Comparison of ENCODE assay signal across 8 cellular contexts in the genomic region with DNA sequence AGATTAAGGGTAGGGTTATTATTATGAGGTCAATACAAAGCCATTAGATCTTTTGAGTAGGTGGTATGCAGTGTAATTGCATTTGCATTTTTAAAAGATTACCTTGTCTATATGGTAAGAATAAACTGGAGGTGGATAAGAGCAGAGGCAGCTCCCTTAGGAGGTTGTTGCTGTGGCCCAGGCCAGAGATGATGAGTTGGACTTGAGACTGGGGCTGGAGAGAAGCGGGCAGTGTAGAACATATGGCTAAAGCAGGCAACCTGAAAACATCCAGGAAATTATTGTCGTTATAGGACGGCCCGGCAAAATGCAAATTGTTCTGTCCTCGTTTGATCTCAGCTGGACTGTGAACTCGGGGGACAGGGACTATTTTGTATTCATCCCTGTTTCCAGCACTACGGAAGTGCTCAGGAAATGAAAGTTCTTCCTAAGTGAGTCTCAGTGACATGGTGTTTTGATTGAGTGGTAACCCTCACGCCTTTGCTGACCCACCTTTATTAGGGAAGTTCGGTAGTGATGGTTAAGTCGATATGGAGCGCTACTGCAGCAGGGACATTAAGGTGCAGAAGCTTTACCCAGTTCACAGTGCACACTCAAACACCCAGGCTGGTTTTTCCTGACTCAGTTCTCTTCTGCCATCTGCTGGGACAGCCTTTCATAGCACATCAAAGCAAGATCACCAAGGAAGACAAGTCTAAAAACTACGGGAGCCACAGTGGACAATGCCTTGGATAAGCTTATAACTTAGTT. TPM values are rescaled to one million over a fixed set of nuclear protein-coding genes. Genes with fewer than 3 reads are reported as not detected.
DNase-seq lines count a peak whose midpoint lies in the region; ATAC-seq and TF ChIP-seq lines count a peak whose summit lies in the region.

No MANE protein-coding gene starts in this region.

- H3K27me3 Mint-ChIP-seq in activated B cell treated with CpG ODN at 0.5 μM for 24 hours, result peaks cover 20% of the 10 kb centered on the region
- peaks cover 23 to 34% of the 10 kb centered on the region in 2 donors for H3K27me3 Mint-ChIP-seq in effector memory CD8-positive, alpha-beta T cell

- H2BK120ac ChIP-seq in mesendoderm (ENCODE audit: low read depth, low read length), result no peak overlapping the region

- no peak overlapping the region for H3K23ac ChIP-seq in mesendoderm (ENCODE audit: low read length)

- no peaks in the 10 kb centered on the region for H3K9me3 Mint-ChIP-seq in activated B cell treated with CpG ODN at 0.5 μM for 24 hours
- no peaks in the 10 kb centered on the region for H3K9me3 Mint-ChIP-seq in effector memory CD8-positive, alpha-beta T cell

- H3K4ac ChIP-seq in mesendoderm (ENCODE audit: low read depth, low read length), result no peak overlapping the region

- H3K4me1 Mint-ChIP-seq in activated B cell treated with CpG ODN at 0.5 μM for 24 hours, result peaks cover 17% of the 10 kb centered on the region
- peaks cover 10 to 19% of the 10 kb centered on the region in 2 donors for H3K4me1 Mint-ChIP-seq in effector memory CD8-positive, alpha-beta T cell (ENCODE audit: low read depth in 2 of 2)

- H3K56ac ChIP-seq in mesendoderm (ENCODE audit: low read length), result no peak overlapping the region

- H3K4me1 ChIP-seq in mesendoderm (ENCODE audit: control insufficient read depth, low read depth, low read length) (no peaks in the 10 kb centered on the region), stomach (peaks cover 0 to 8% (median 4%) of the 10 kb centered on the region in 4 donors)

- no peak overlapping the region for H3K4me2 ChIP-seq in mesendoderm (ENCODE audit: low read length)

- H2AK5ac ChIP-seq in mesendoderm (ENCODE audit: low read length), result no peak overlapping the region

- TF ChIP-seq EP300 in stomach (IDR thresholded peaks at IDR 0.05), result no peak

- intact Hi-C loops in activated B cell treated with CpG ODN at 0.5 μM for 24 hours (cut with micrococcal nuclease), result loop anchor here (1.0 kb wide), 2 partner anchors 93 to 729 kb away; no protein-coding TSS in a partner anchor
- intact Hi-C loops in stomach (cut with DNase I; ENCODE audit: low total_unique reads), result loop anchor here (5.0 kb wide), 1 partner anchor 92 kb away; no protein-coding TSS in a partner anchor

- TF ChIP-seq POLR2A in stomach (IDR thresholded peaks at IDR 0.05), result no peak

- no peaks in the 10 kb centered on the region for H3K36me3 Mint-ChIP-seq in activated B cell treated with CpG ODN at 0.5 μM for 24 hours (ENCODE audit: low read depth)
- no peaks in the 10 kb centered on the region for H3K36me3 Mint-ChIP-seq in effector memory CD8-positive, alpha-beta T cell (ENCODE audit: insufficient read depth)

- H3K4me3 Mint-ChIP-seq in activated B cell treated with CpG ODN at 0.5 μM for 24 hours, result no peak overlapping the region
- H3K4me3 Mint-ChIP-seq in effector memory CD8-positive, alpha-beta T cell, result no peak overlapping the region

- no peaks in the 10 kb centered on the region for H3K36me3 ChIP-seq in mesendoderm (ENCODE audit: control insufficient read depth, insufficient read depth, low read length)
- no peaks in the 10 kb centered on the region for H3K36me3 ChIP-seq in stomach

- H3K27ac ChIP-seq in mesendoderm (ENCODE audit: low read depth, low read length) (no peak overlapping the region), stomach (no peak overlapping the region)

- no peak overlapping the region for H3K18ac ChIP-seq in mesendoderm (ENCODE audit: low read length)

- peak; percentile 27 for DNase-seq in AG09309 (ENCODE audit: low read depth)
- peak; percentile 62 for DNase-seq in NCI-H2227 (lab: John Stamatoyannopoulos, UW; ENCODE audit: unreplicated experiment)
- DNase-seq in activated B cell treated with CpG ODN at 0.5 μM for 24 hours, result no peak
- DNase-seq in effector memory CD8-positive, alpha-beta T cell, result peak; percentile 20 to 53 (median 33)
- DNase-seq in mesendoderm, result peak; percentile 68
- DNase-seq in stomach, result peak; percentile 59

- peak; percentile 76 for TF ChIP-seq CTCF in AG09309 (IDR thresholded peaks at IDR 0.05; ENCODE audit: control insufficient read depth, insufficient read depth, low read depth, low read length, missing control alignments)
- TF ChIP-seq CTCF in activated B cell treated with CpG ODN at 0.5 μM for 24 hours (IDR thresholded peaks at IDR 0.05), result no peak
- peak in 4 of 7 experiments; percentile 39 to 66 (median 46) for TF ChIP-seq CTCF in stomach (IDR thresholded peaks at IDR 0.05)

- H3K79me2 ChIP-seq in mesendoderm (ENCODE audit: control insufficient read depth, insufficient read depth, low read length), result no peaks in the 10 kb centered on the region

- H3K27me3 ChIP-seq in mesendoderm (ENCODE audit: insufficient read depth, low read length, poor library complexity), result no peaks in the 10 kb centered on the region
- H3K27me3 ChIP-seq in stomach, result peaks cover 0 to 27% (median 0%) of the 10 kb centered on the region in 3 donors

- WGBS in mesendoderm (ENCODE audit: extremely low coverage, insufficient coverage, low lambda C conversion rate), result no CpG with 5 or more reads among the region's 12 CpGs
- WGBS in stomach, 5 donors, result 23 to 28% (median 27%) methylated on average over 12 of the region's 12 CpGs

- no peak overlapping the region for H3K9ac ChIP-seq in mesendoderm (ENCODE audit: low read length)

- CTCF ChIA-PET in activated B cell treated with CpG ODN at 0.5 μM for 24 hours (lab: Charles Lee), result interaction anchor here (1.2 to 3.2 kb wide), 3 partner anchors 93 to 118 kb away, joined by 3 to 33 read pairs (median 8); a partner anchor contains a TSS

- no peak overlapping the region for H2BK5ac ChIP-seq in mesendoderm (ENCODE audit: low read length)

- H3K27ac Mint-ChIP-seq in activated B cell treated with CpG ODN at 0.5 μM for 24 hours, result no peak overlapping the region
- H3K27ac Mint-ChIP-seq in effector memory CD8-positive, alpha-beta T cell, result no peak overlapping the region

- no peak overlapping the region for H2BK15ac ChIP-seq in mesendoderm (replicated peaks; ENCODE audit: low read depth)

- no peak overlapping the region for H4K8ac ChIP-seq in mesendoderm (ENCODE audit: low read depth, low read length)

- POLR2A ChIA-PET in activated B cell treated with CpG ODN at 0.5 μM for 24 hours (lab: Charles Lee), result no interaction called here

- H3K9me3 ChIP-seq in stomach, result no peaks in the 10 kb centered on the region

- ATAC-seq in GM18517 (IDR thresholded peaks at IDR 0.05; ENCODE audit: unreplicated experiment) (peak; percentile 87), HG03139 (IDR thresholded peaks at IDR 0.05; ENCODE audit: unreplicated experiment) (peak; percentile 70), activated B cell treated with CpG ODN at 0.5 μM for 24 hours (ENCODE audit: low read depth) (peak; percentile 83)
- peak; percentile 62 for ATAC-seq in effector memory CD8-positive, alpha-beta T cell (replicated peaks)

- no peak overlapping the region for H3K4me3 ChIP-seq in AG09309 (ENCODE audit: control insufficient read depth, low read depth, low read length)
- no peak overlapping the region for H3K4me3 ChIP-seq in mesendoderm (ENCODE audit: low read length)
- H3K4me3 ChIP-seq in stomach, result no peak overlapping the region

- H3K79me1 ChIP-seq in mesendoderm (ENCODE audit: low read length), result no peaks in the 10 kb centered on the region

- H4K5ac ChIP-seq in mesendoderm (ENCODE audit: low read length), result no peak overlapping the region

RNA-seq across cellular contexts. Expression of a gene that starts 27.2 kb away (rescaled TPM):
- total RNA-seq in activated B cell treated with CpG ODN at 0.5 μM for 24 hours, result 27.3 and 33.4 TPM in 2 replicates
- 10.8 TPM for polyA plus RNA-seq in mesendoderm (2013, experiment 1 of 2)
- 10.0 TPM for polyA plus RNA-seq in mesendoderm (2013, experiment 2 of 2)
- total RNA-seq in stomach, result 10 to 100 TPM in 2 of 5 donors, 1 to 10 TPM in 3; 1.2 to 23.2 (median 7.5) TPM
- 10 to 100 TPM; 12.6 to 13.0 (median 12.6) TPM for polyA plus RNA-seq in stomach

RNA-seq across cellular contexts. Expression of a gene that starts 50.5 kb away (rescaled TPM):
- total RNA-seq in activated B cell treated with CpG ODN at 0.5 μM for 24 hours, result not detected in 2 replicates
- 0.07 TPM for polyA plus RNA-seq in mesendoderm (2013, experiment 1 of 2)
- 0.06 TPM for polyA plus RNA-seq in mesendoderm (2013, experiment 2 of 2)
- total RNA-seq in stomach, result 1 to 10 TPM in 1 of 5 donors, under 1 TPM in 2, not detected in 2; 0.14 to 1.7 (median 0.45) TPM
- under 1 TPM in 2 of 3 donors, not detected in 1; 0.06 to 0.23 TPM for polyA plus RNA-seq in stomach

RNA-seq across cellular contexts. Expression of a gene that starts 55.2 kb away (rescaled TPM):
- total RNA-seq in activated B cell treated with CpG ODN at 0.5 μM for 24 hours, result 8.1 and 9.3 TPM in 2 replicates
- 82.1 TPM for polyA plus RNA-seq in mesendoderm (2013, experiment 1 of 2)
- 82.6 TPM for polyA plus RNA-seq in mesendoderm (2013, experiment 2 of 2)
- 10 to 100 TPM in 4 of 5 donors, 1 to 10 TPM in 1; 8.2 to 60.7 (median 25.8) TPM for total RNA-seq in stomach
- polyA plus RNA-seq in stomach, result 10 to 100 TPM in 2 of 3 donors, 1 to 10 TPM in 1; 9.0 to 33.5 (median 16.8) TPM
